ENCODE assay signal across 2 cellular contexts in genomic region chr17:76593338-76593737, GRCh38.
TF ChIP-seq lines count a peak whose summit lies in the region.

No MANE protein-coding gene starts in this region.

TF ChIP-seq in HEK293, 187 proteins besides CTCF, POLR2A, EP300 and RAD21 (continues in another document):
- TF ChIP-seq TSHZ1 (tag by site-specific recombination; IDR thresholded peaks at IDR 0.05; ENCODE audit: borderline replicate concordance) (peak; percentile 58; the same call in 1 of the 2 replicates), ZNF776 (tag by site-specific recombination; IDR thresholded peaks at IDR 0.05; ENCODE audit: borderline replicate concordance) (no peak), ZNF830 (tag by site-specific recombination; IDR thresholded peaks at IDR 0.05; ENCODE audit: low read depth) (no peak), HOXA7 (CRISPR knock-in tag; IDR thresholded peaks at IDR 0.05; ENCODE audit: borderline replicate concordance) (no peak), ZNF398 (tag by site-specific recombination; IDR thresholded peaks at IDR 0.05) (0 out of 2 replicates have a peak, but pooled peaks have one; percentile 9), ZNF791 (tag by site-specific recombination; IDR thresholded peaks at IDR 0.05) (no peak), ZNF366 (tag by site-specific recombination; conservative IDR thresholded peaks at IDR 0.05) (peak; percentile 40; the same call in 1 of the 2 replicates), KLF17 (tag by site-specific recombination; IDR thresholded peaks at IDR 0.05) (0 out of 2 replicates have a peak, but pooled peaks have one; percentile 25), ZNF501 (tag by site-specific recombination; IDR thresholded peaks at IDR 0.05) (no peak), PATZ1 (tag by site-specific recombination; IDR thresholded peaks at IDR 0.05) (0 out of 2 replicates have a peak, but pooled peaks have one; percentile 24), ZNF148 (tag by site-specific recombination; IDR thresholded peaks at IDR 0.05; ENCODE audit: borderline replicate concordance) (no peak), ZNF146 (tag by site-specific recombination; IDR thresholded peaks at IDR 0.05) (no peak), ZNF114 (tag by site-specific recombination; IDR thresholded peaks at IDR 0.05) (no peak), ZNF202 (tag by site-specific recombination; IDR thresholded peaks at IDR 0.05; ENCODE audit: borderline replicate concordance) (no peak), OSR2 (tag by site-specific recombination; IDR thresholded peaks at IDR 0.05) (peak; percentile 94)

TF ChIP-seq in endothelial cell of umbilical vein, 7 proteins besides CTCF, POLR2A, EP300 and RAD21:
- TF ChIP-seq POLR2AphosphoS5 (IDR thresholded peaks at IDR 0.05; ENCODE audit: insufficient read depth, low read depth, low read length), result no peak
- no peak for TF ChIP-seq MYC (IDR thresholded peaks at IDR 0.05; ENCODE audit: low read depth, low read length)
- TF ChIP-seq JUN (IDR thresholded peaks at IDR 0.05; ENCODE audit: borderline replicate concordance, insufficient read depth, insufficient read length, low read depth), result no peak
- no peak for TF ChIP-seq GATA2 (IDR thresholded peaks at IDR 0.05; ENCODE audit: insufficient read depth, insufficient read length, low read depth, low read length)
